1 cellular context compared by ENCODE assay signal in genomic region chr16:61150351-61150750, GRCh38.
TF ChIP-seq lines count a peak whose summit lies in the region.

No MANE protein-coding gene starts in this region.

TF ChIP-seq in WTC11, 78 proteins besides CTCF, POLR2A, EP300 and RAD21 (continued from another document):
- TF ChIP-seq E2F4 (CRISPR knock-in tag; IDR thresholded peaks at IDR 0.05; ENCODE audit: borderline replicate concordance, low read depth) (no peak), TP53 (CRISPR knock-in tag; IDR thresholded peaks at IDR 0.05) (no peak), E2F5 (CRISPR knock-in tag; IDR thresholded peaks at IDR 0.05) (no peak), SOX15 (CRISPR knock-in tag; IDR thresholded peaks at IDR 0.05) (no peak), STAT6 (CRISPR knock-in tag; conservative IDR thresholded peaks at IDR 0.05; ENCODE audit: low read depth) (no peak), NFE2L1 (CRISPR knock-in tag; IDR thresholded peaks at IDR 0.05) (no peak), NR2C2 (CRISPR knock-in tag; IDR thresholded peaks at IDR 0.05) (no peak)
